38 cellular contexts compared by ENCODE assay signal in the genomic region with DNA sequence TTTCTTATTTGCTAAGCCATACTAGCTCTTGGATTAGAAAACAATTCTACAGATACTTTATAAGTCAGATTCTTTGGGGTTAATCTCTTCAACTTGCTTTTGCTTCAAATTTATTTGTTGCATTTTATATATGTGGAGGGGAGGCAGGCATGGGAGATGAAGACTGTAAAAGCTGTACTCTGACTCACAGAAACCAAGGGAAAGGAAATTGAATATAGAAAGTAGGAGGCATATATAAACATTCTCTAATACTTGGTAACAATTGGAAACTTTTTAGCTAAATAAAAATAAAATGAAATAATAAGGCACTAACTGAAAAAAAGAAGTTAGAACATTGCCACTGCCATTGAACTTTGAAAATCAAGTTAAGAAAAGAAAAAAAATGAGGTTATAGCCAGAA. TPM values are rescaled to one million over a fixed set of nuclear protein-coding genes. Genes with fewer than 3 reads are reported as not detected.
"Had no signal": no experiment of that assay in that cellular context is flagged by ENCODE, and none has a peak within 500 bp of the region (broad histone marks: within the 10 kb centered on the region; RNA-seq: fewer than 3 reads in every experiment).

No MANE protein-coding gene starts in this region.

- H3K27ac Mint-ChIP-seq: activated B cell treated with CpG ODN at 0.5 μM for 24 hours; activated CD4-positive, alpha-beta memory T cell treated with anti-CD3 and anti-CD28 coated beads for 36 hours; activated CD4-positive, alpha-beta T cell treated with anti-CD3 and anti-CD28 coated beads, Interleukin-2, amount 10 ng/mL, durations not matched to agents 24 days and 14 days; activated CD8-positive, alpha-beta T cell treated with anti-CD3 and anti-CD28 coated beads for 36 hours; activated naive CD4-positive, alpha-beta T cell treated with anti-CD3 and anti-CD28 coated beads for 36 hours; activated naive CD4-positive, alpha-beta T cell treated with anti-CD3 and anti-CD28 coated beads, Interleukin-2, amount 50 U/mL, for 72 hours; activated naive CD8-positive, alpha-beta T cell treated with anti-CD3 and anti-CD28 coated beads for 36 hours; activated T-cell treated with anti-CD3 and anti-CD28 coated beads, Interleukin-2, amount 50 U/mL, for 72 hours; activated T-helper 1 cell treated with anti-CD3 and anti-CD28 coated beads, Interleukin-12 subunit alpha, Interleukin-12 subunit beta, Interleukin-2, Interleukin-4 antibody, amounts not matched to agents 30 ng/mL and 10 ng/mL and 1 ng/mL, durations not matched to agents 14 hours and 24 hours and 36 hours; activated T-helper 17 cell treated with anti-CD3 and anti-CD28 coated beads, Interleukin-2, amount 50 U/mL, for 72 hours; T-cell; T-helper 17 cell had no signal

- H3K9me3 ChIP-seq: adrenal gland, body of pancreas, breast epithelium had no signal

- DNase-seq: activated B cell treated with CpG ODN at 0.5 μM for 24 hours; activated CD4-positive, alpha-beta memory T cell treated with anti-CD3 and anti-CD28 coated beads for 36 hours; activated CD4-positive, alpha-beta T cell treated with anti-CD3 and anti-CD28 coated beads for 4 hours; activated CD4-positive, alpha-beta T cell treated with anti-CD3 and anti-CD28 coated beads, Interleukin-2, amount 10 ng/mL, durations not matched to agents 24 days and 14 days; activated CD4-positive, alpha-beta T cell treated with anti-CD3 and anti-CD28 coated beads, Interleukin-2, amount 50 U/mL, for 1 hour; activated CD4-positive, alpha-beta T cell treated with anti-CD3 and anti-CD28 coated beads, Interleukin-2, amount 50 U/mL, for 4 hours; activated CD4-positive, CD25-positive, alpha-beta regulatory T cell treated with anti-CD3 and anti-CD28 coated beads, Interleukin-2, amount 50 U/mL, for 72 hours; activated CD8-positive, alpha-beta memory T cell treated with anti-CD3 and anti-CD28 coated beads, Interleukin-2, amount 50 U/mL, for 4 hours; activated CD8-positive, alpha-beta T cell treated with anti-CD3 and anti-CD28 coated beads for 36 hours; activated effector memory CD4-positive, alpha-beta T cell treated with anti-CD3 and anti-CD28 coated beads, Interleukin-2, amount 50 U/mL, for 16 hours; activated gamma-delta T cell treated with Interleukin-2 at 50 U/mL for 16 hours; activated naive CD4-positive, alpha-beta T cell; activated naive CD4-positive, alpha-beta T cell treated with anti-CD3 and anti-CD28 coated beads for 36 hours; activated naive CD4-positive, alpha-beta T cell treated with anti-CD3 and anti-CD28 coated beads, Interleukin-2, amount 50 U/mL, for 16 hours; activated naive CD8-positive, alpha-beta T cell treated with anti-CD3 and anti-CD28 coated beads for 36 hours; activated T-cell treated with anti-CD3 and anti-CD28 coated beads for 4 hours; activated T-cell treated with anti-CD3 and anti-CD28 coated beads, Interleukin-2, amount 50 U/mL, for 1 hour; activated T-cell treated with anti-CD3 and anti-CD28 coated beads, Interleukin-2, amount 50 U/mL, for 4 hours; activated T-cell treated with anti-CD3 and anti-CD28 coated beads, Interleukin-2, amount 50 U/mL, for 72 hours; adrenal gland; amniotic stem cell; aorta; body of pancreas; brain microvascular endothelial cell; central memory CD4-positive, alpha-beta T cell; T-cell; T-helper 17 cell; T-helper 9 cell had no signal

- H3K4me3 ChIP-seq: adrenal gland, body of pancreas, breast epithelium had no signal

- H3K4me3 Mint-ChIP-seq: activated B cell treated with CpG ODN at 0.5 μM for 24 hours; activated CD4-positive, alpha-beta memory T cell treated with anti-CD3 and anti-CD28 coated beads for 36 hours; activated CD4-positive, alpha-beta T cell treated with anti-CD3 and anti-CD28 coated beads, Interleukin-2, amount 10 ng/mL, durations not matched to agents 24 days and 14 days; activated CD8-positive, alpha-beta T cell treated with anti-CD3 and anti-CD28 coated beads for 36 hours; activated naive CD4-positive, alpha-beta T cell treated with anti-CD3 and anti-CD28 coated beads for 36 hours; activated naive CD8-positive, alpha-beta T cell treated with anti-CD3 and anti-CD28 coated beads for 36 hours; activated T-cell treated with anti-CD3 and anti-CD28 coated beads, Interleukin-2, amount 50 U/mL, for 4 hours; activated T-helper 1 cell treated with anti-CD3 and anti-CD28 coated beads, Interleukin-12 subunit alpha, Interleukin-12 subunit beta, Interleukin-2, Interleukin-4 antibody, amounts not matched to agents 30 ng/mL and 10 ng/mL and 1 ng/mL, durations not matched to agents 14 hours and 24 hours and 36 hours; T-cell; T-helper 17 cell had no signal

- H3K36me3 Mint-ChIP-seq: activated CD4-positive, alpha-beta memory T cell treated with anti-CD3 and anti-CD28 coated beads for 36 hours; activated naive CD4-positive, alpha-beta T cell treated with anti-CD3 and anti-CD28 coated beads, Interleukin-2, amount 50 U/mL, for 72 hours; activated naive CD8-positive, alpha-beta T cell treated with anti-CD3 and anti-CD28 coated beads for 36 hours; T-cell had no signal

- H3K4me1 Mint-ChIP-seq: activated B cell treated with CpG ODN at 0.5 μM for 24 hours; activated naive CD8-positive, alpha-beta T cell treated with anti-CD3 and anti-CD28 coated beads for 36 hours; T-cell; T-helper 17 cell had no signal

- H3K27ac ChIP-seq: adrenal gland, body of pancreas, brain microvascular endothelial cell, breast epithelium, VCaP had no signal

- H3K36me3 ChIP-seq: adrenal gland, brain microvascular endothelial cell, breast epithelium had no signal

- H3K9me3 Mint-ChIP-seq: activated B cell treated with CpG ODN at 0.5 μM for 24 hours; activated CD4-positive, alpha-beta memory T cell treated with anti-CD3 and anti-CD28 coated beads for 36 hours; activated CD4-positive, alpha-beta T cell treated with anti-CD3 and anti-CD28 coated beads, Interleukin-2, amount 10 ng/mL, durations not matched to agents 24 days and 14 days; activated CD8-positive, alpha-beta T cell treated with anti-CD3 and anti-CD28 coated beads for 36 hours; activated naive CD4-positive, alpha-beta T cell treated with anti-CD3 and anti-CD28 coated beads for 36 hours; activated naive CD4-positive, alpha-beta T cell treated with anti-CD3 and anti-CD28 coated beads, Interleukin-2, amount 50 U/mL, for 72 hours; activated naive CD8-positive, alpha-beta T cell treated with anti-CD3 and anti-CD28 coated beads for 36 hours; activated T-cell treated with anti-CD3 and anti-CD28 coated beads, Interleukin-2, amount 50 U/mL, for 4 hours; activated T-cell treated with anti-CD3 and anti-CD28 coated beads, Interleukin-2, amount 50 U/mL, for 72 hours; activated T-helper 1 cell treated with anti-CD3 and anti-CD28 coated beads, Interleukin-12 subunit alpha, Interleukin-12 subunit beta, Interleukin-2, Interleukin-4 antibody, amounts not matched to agents 30 ng/mL and 10 ng/mL and 1 ng/mL, durations not matched to agents 14 hours and 24 hours and 36 hours; activated T-helper 17 cell treated with anti-CD3 and anti-CD28 coated beads, Interleukin-2, amount 50 U/mL, for 72 hours; T-cell had no signal

- FAIRE-seq: astrocyte, TTC549 had no signal

- H3K27me3 ChIP-seq: adrenal gland, body of pancreas, brain microvascular endothelial cell, breast epithelium had no signal

- H3K4me1 ChIP-seq: adrenal gland had no signal

RNA-seq across cellular contexts. Expression of a gene that starts 21.3 kb away (rescaled TPM):
- total RNA-seq: activated B cell treated with CpG ODN at 0.5 μM for 24 hours; activated CD4-positive, alpha-beta memory T cell treated with anti-CD3 and anti-CD28 coated beads for 36 hours; activated CD4-positive, alpha-beta T cell treated with anti-CD3 and anti-CD28 coated beads, Interleukin-2, amount 10 ng/mL, durations not matched to agents 24 days and 14 days; activated CD8-positive, alpha-beta memory T cell treated with anti-CD3 and anti-CD28 coated beads for 36 hours; activated CD8-positive, alpha-beta T cell treated with anti-CD3 and anti-CD28 coated beads for 36 hours; activated naive CD4-positive, alpha-beta T cell treated with anti-CD3 and anti-CD28 coated beads for 36 hours; activated naive CD4-positive, alpha-beta T cell treated with anti-CD3 and anti-CD28 coated beads, Interleukin-2, amount 50 U/mL, for 72 hours; activated naive CD8-positive, alpha-beta T cell treated with anti-CD3 and anti-CD28 coated beads for 36 hours; activated T-cell treated with anti-CD3 and anti-CD28 coated beads, Interleukin-2, amount 50 U/mL, for 72 hours; activated T-helper 1 cell treated with anti-CD3 and anti-CD28 coated beads, Interleukin-12 subunit alpha, Interleukin-12 subunit beta, Interleukin-2, Interleukin-4 antibody, amounts not matched to agents 30 ng/mL and 10 ng/mL and 1 ng/mL, durations not matched to agents 14 hours and 24 hours and 36 hours; T-helper 1 cell treated with Interleukin-12 subunit alpha and Interleukin-12 subunit beta and Interleukin-4 antibody, amounts not matched to agents 30 ng/mL and 1 ng/mL, for 36 hours; T-helper 17 cell; T-helper 2 cell treated with Interferon-gamma antibody and Interleukin-4, amounts not matched to agents 100 ng/mL and 5 ng/mL, for 36 hours had no signal
